ENCODE assay signal across 15 cellular contexts in genomic region chr12:10368206-10369171, GRCh38. TPM values are rescaled to one million over a fixed set of nuclear protein-coding genes. Genes with fewer than 3 reads are reported as not detected.
DNase-seq lines count a peak whose midpoint lies in the region; ATAC-seq and TF ChIP-seq lines count a peak whose summit lies in the region.
"Had no signal": no experiment of that assay in that cellular context is flagged by ENCODE, and none has a peak within 500 bp of the region (broad histone marks: within the 10 kb centered on the region; RNA-seq: fewer than 3 reads in every experiment).

No MANE protein-coding gene starts in this region.

- H3K27ac Mint-ChIP-seq in CD14-positive monocyte (peak overlapping the region in 4 of 7 donors; percentile 21 to 59 (median 38)), T-helper 17 cell (peak overlapping the region; percentile 35), progenitor cell of endocrine pancreas (peak overlapping the region; percentile 45)
- H3K27ac Mint-ChIP-seq in CD4-positive, alpha-beta memory T cell: no peak overlapping the region

- intact Hi-C loops in CD14-positive monocyte (cut with micrococcal nuclease): no loop called here
- intact Hi-C loops in left ventricle myocardium superior (cut with micrococcal nuclease): no loop called here
- intact Hi-C loops in CD4-positive, alpha-beta memory T cell (cut with micrococcal nuclease): no loop called here

- TF ChIP-seq CTCF in CD14-positive monocyte (IDR thresholded peaks at IDR 0.05) (no peak), progenitor cell of endocrine pancreas (IDR thresholded peaks at IDR 0.05; ENCODE audit: unreplicated experiment) (no peak), omental fat pad (IDR thresholded peaks at IDR 0.05) (no peak)

- H3K9me3 Mint-ChIP-seq in CD14-positive monocyte: peaks cover 4 to 17% (median 8%) of the 10 kb centered on the region in 7 donors
- peaks cover 15% of the 10 kb centered on the region for H3K9me3 Mint-ChIP-seq in progenitor cell of endocrine pancreas (ENCODE audit: low read depth)
- H3K9me3 Mint-ChIP-seq in CD4-positive, alpha-beta memory T cell: peaks cover 0 to 5% (median 0%) of the 10 kb centered on the region in 8 donors

- no peak for ATAC-seq in T-helper 17 cell
- ATAC-seq in left ventricle myocardium superior: no peak
- ATAC-seq in HG03139 (IDR thresholded peaks at IDR 0.05; ENCODE audit: unreplicated experiment): no peak
- no peak for ATAC-seq in omental fat pad (ENCODE audit: low FRiP score)
- ATAC-seq: body of pancreas had no signal

- H3K4me3 Mint-ChIP-seq in CD14-positive monocyte (no peak overlapping the region), T-helper 17 cell (no peak overlapping the region), progenitor cell of endocrine pancreas (ENCODE audit: low read depth) (peak overlapping the region; percentile 38)
- peak overlapping the region in 1 of 8 donors; percentile 53 for H3K4me3 Mint-ChIP-seq in CD4-positive, alpha-beta memory T cell

- CTCF ChIA-PET in CD4-positive, alpha-beta memory T cell (lab: Charles Lee; ENCODE audit: partially characterized antibody): no interaction called here

- H3K36me3 Mint-ChIP-seq in CD14-positive monocyte: no peaks in the 10 kb centered on the region
- peaks cover 7% of the 10 kb centered on the region for H3K36me3 Mint-ChIP-seq in T-helper 17 cell (ENCODE audit: low read depth)
- H3K36me3 Mint-ChIP-seq in progenitor cell of endocrine pancreas (ENCODE audit: insufficient read depth): peaks cover 55% of the 10 kb centered on the region
- no peaks in the 10 kb centered on the region for H3K36me3 Mint-ChIP-seq in CD4-positive, alpha-beta memory T cell

- no peaks in the 10 kb centered on the region for H3K36me3 ChIP-seq in CD4-positive, alpha-beta memory T cell (ENCODE audit: insufficient read depth, low read length)

- no peak for DNase-seq in CD14-positive monocyte (ENCODE audit: low spot score)
- no peak for DNase-seq in T-helper 17 cell
- DNase-seq in left ventricle myocardium superior: peak; percentile 52
- no peak for DNase-seq in progenitor cell of endocrine pancreas (ENCODE audit: low spot score, unreplicated experiment)
- no peak for DNase-seq in CD4-positive, alpha-beta memory T cell
- no peak for DNase-seq in omental fat pad (ENCODE audit: low spot score)
- DNase-seq in OCI-M1 (lab: John Stamatoyannopoulos, UW): no peak
- DNase-seq: activated CD4-positive, alpha-beta T cell treated with anti-CD3 and anti-CD28 coated beads for 1 hour; body of pancreas; NCI-H1105; NCI-H345; PC-9 had no signal

- H3K9me3 ChIP-seq in T-helper 17 cell (ENCODE audit: control insufficient read depth, low read length, poor library complexity, severe bottlenecking): no peaks in the 10 kb centered on the region
- H3K9me3 ChIP-seq in CD4-positive, alpha-beta memory T cell (ENCODE audit: control insufficient read depth in 1 of 2, low read length in 2 of 2): no peaks in the 10 kb centered on the region
- H3K9me3 ChIP-seq: body of pancreas had no signal

- no peak overlapping the region for H3K27ac ChIP-seq in CD4-positive, alpha-beta memory T cell (ENCODE audit: low read depth, low read length)
- H3K27ac ChIP-seq: body of pancreas, PC-9 had no signal

- no peaks in the 10 kb centered on the region for H3K27me3 ChIP-seq in CD4-positive, alpha-beta memory T cell (ENCODE audit: insufficient read depth, low read length)
- H3K27me3 ChIP-seq: body of pancreas had no signal

- H3K27me3 Mint-ChIP-seq in CD14-positive monocyte (ENCODE audit: low read depth in 3 of 3) (no peaks in the 10 kb centered on the region), T-helper 17 cell (peaks cover 20% of the 10 kb centered on the region), progenitor cell of endocrine pancreas (no peaks in the 10 kb centered on the region)
- peaks cover 2 to 7% of the 10 kb centered on the region in 2 donors for H3K27me3 Mint-ChIP-seq in CD4-positive, alpha-beta memory T cell

- H3K4me1 Mint-ChIP-seq in CD14-positive monocyte (peaks cover 37% of the 10 kb centered on the region), T-helper 17 cell (peaks cover 8% of the 10 kb centered on the region), progenitor cell of endocrine pancreas (ENCODE audit: low read depth) (peaks cover 38% of the 10 kb centered on the region)
- H3K4me1 Mint-ChIP-seq in CD4-positive, alpha-beta memory T cell: peaks cover 0 to 5% (median 4%) of the 10 kb centered on the region in 4 donors

- peaks cover 16% of the 10 kb centered on the region for H3K4me1 ChIP-seq in CD4-positive, alpha-beta memory T cell (ENCODE audit: insufficient read depth, low read length)

- POLR2A ChIA-PET in CD4-positive, alpha-beta memory T cell (lab: Charles Lee; ENCODE audit: partially characterized antibody): no interaction called here

- H3K4me3 ChIP-seq in CD4-positive, alpha-beta memory T cell (ENCODE audit: low read length in 2 of 2): no peak overlapping the region
- H3K4me3 ChIP-seq: body of pancreas, PC-9 had no signal

RNA-seq across cellular contexts. Expression of gene KLRK1, which starts 21.4 kb away (rescaled TPM):
- 1 to 10 TPM; 1.3 TPM for polyA plus RNA-seq in CD14-positive monocyte
- total RNA-seq in T-helper 17 cell: 1 to 10 TPM in 1 of 2 donors, under 1 TPM in 1; 0.78 to 2.0 TPM
- not detected for total RNA-seq in left ventricle myocardium superior
- not detected in 2 replicates for total RNA-seq in progenitor cell of endocrine pancreas
- 1 to 10 TPM; 1.3 to 1.4 TPM for total RNA-seq in CD4-positive, alpha-beta memory T cell
- 1 to 10 TPM; 1.4 to 1.9 TPM for polyA plus RNA-seq in CD4-positive, alpha-beta memory T cell
- total RNA-seq in omental fat pad: 1 to 10 TPM; 2.7 to 6.5 (median 4.2) TPM
- total RNA-seq: Daoy, PC-9 had no signal
- polyA plus RNA-seq: BJ had no signal

RNA-seq across cellular contexts. Expression of gene KLRC4, which starts 41.1 kb away (rescaled TPM):
- not detected for polyA plus RNA-seq in CD14-positive monocyte
- total RNA-seq in T-helper 17 cell (not detected), left ventricle myocardium superior (not detected), progenitor cell of endocrine pancreas (not detected in 2 replicates), omental fat pad (under 1 TPM in 2 of 4 donors, not detected in 2; 0.63 to 0.96 TPM)
- not detected for total RNA-seq in CD4-positive, alpha-beta memory T cell
- not detected for polyA plus RNA-seq in CD4-positive, alpha-beta memory T cell
- total RNA-seq: body of pancreas, Daoy, PC-9 had no signal
- polyA plus RNA-seq: BJ had no signal

RNA-seq across cellular contexts. Expression of gene KLRC3, which starts 51.9 kb away (rescaled TPM):
- polyA plus RNA-seq in CD14-positive monocyte: not detected
- total RNA-seq in T-helper 17 cell (not detected), left ventricle myocardium superior (not detected), progenitor cell of endocrine pancreas (not detected in 2 replicates), omental fat pad (1 to 10 TPM in 1 of 4 donors, not detected in 3; 1.3 TPM)
- total RNA-seq in CD4-positive, alpha-beta memory T cell: not detected
- polyA plus RNA-seq in CD4-positive, alpha-beta memory T cell: not detected
- total RNA-seq: body of pancreas, Daoy, PC-9 had no signal
- polyA plus RNA-seq: BJ had no signal

Comparison
In these comparisons a context has a peak if more than half of its experiments do, and no peak if none do; other contexts are left out.
1. H3K27ac Mint-ChIP-seq: peak in CD14-positive monocyte (4 of 7), T-helper 17 cell (single experiment) and progenitor cell of endocrine pancreas (single experiment); none in CD4-positive, alpha-beta memory T cell (0 of 7).